ENCODE assay signal across 32 cellular contexts in the genomic region with DNA sequence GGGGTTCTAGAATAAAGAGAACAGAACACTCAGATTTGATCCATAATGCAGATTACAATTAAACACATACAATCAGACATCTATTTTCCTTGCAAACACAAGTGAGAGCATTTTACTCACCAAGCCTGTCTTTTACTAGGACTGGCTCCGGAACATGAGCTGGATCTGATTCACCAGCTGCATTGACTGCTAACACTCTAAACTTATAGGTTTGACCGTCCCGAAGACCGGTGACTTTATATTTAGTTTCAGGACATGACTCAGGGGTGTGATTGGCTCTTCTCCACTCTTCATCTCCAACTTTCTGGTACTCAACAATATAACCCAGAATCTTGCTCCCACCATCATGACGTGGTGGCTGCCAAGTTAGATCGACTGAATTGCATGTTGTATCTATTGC.
"Had no signal": no experiment of that assay in that cellular context is flagged by ENCODE, and none has a peak within 500 bp of the region (broad histone marks: within the 10 kb centered on the region; RNA-seq: fewer than 3 reads in every experiment).

No MANE protein-coding gene starts in this region.

- H3K4me3 ChIP-seq: body of pancreas, breast epithelium, SJCRH30, SK-N-MC had no signal

- H3K4me1 ChIP-seq: body of pancreas, breast epithelium, SJCRH30 had no signal

- DNase-seq: activated CD4-positive, alpha-beta T cell treated with anti-CD3 and anti-CD28 coated beads for 36 hours; activated CD4-positive, alpha-beta T cell treated with anti-CD3 and anti-CD28 coated beads, Interleukin-2, amount 10 ng/mL, durations not matched to agents 7 days and 5 days; activated CD4-positive, alpha-beta T cell treated with anti-CD3 and anti-CD28 coated beads, Interleukin-2, amount 50 U/mL, for 48 hours; activated CD8-positive, alpha-beta T cell treated with anti-CD3 and anti-CD28 coated beads, Interleukin-2, amount 10 ng/mL, durations not matched to agents 7 days and 5 days; activated gamma-delta T cell; activated naive CD4-positive, alpha-beta T cell treated with Interleukin-2 at 50 U/mL for 16 hours; activated naive CD8-positive, alpha-beta T cell treated with anti-CD3 and anti-CD28 coated beads, Interleukin-2, amount 10 ng/mL, durations not matched to agents 7 days and 5 days; activated T-cell treated with anti-CD3 and anti-CD28 coated beads, Interleukin-2, amount 50 U/mL, for 24 hours; amygdala; body of pancreas; caudate nucleus; cerebellar nuclear complex; Kasumi-1; MM.1S; MV-4-11; NCI-H1092; NCI-H1436 treated with DMSO at 0.1 percent for 48 hours; NCI-H1694 treated with DMSO at 0.1 percent for 48 hours; NCI-H2029 treated with DMSO at 0.1 percent for 48 hours; NCI-H2107; NCI-H2171; NCI-H510A; NCI-H526; NCI-H748 treated with DMSO at 0.1 percent for 48 hours; NK-92 treated with Interleukin-12 subunit alpha and Interleukin-12 subunit beta, amount 100 ng/mL, for 24 hours; SHP77; SJCRH30; T1000 had no signal

- H3K27me3 ChIP-seq: body of pancreas, breast epithelium, SJCRH30 had no signal

- H3K36me3 ChIP-seq: breast epithelium had no signal

- H3K9me3 ChIP-seq: body of pancreas, breast epithelium, SJCRH30 had no signal

- ATAC-seq: activated CD4-positive, alpha-beta T cell treated with anti-CD3 and anti-CD28 coated beads for 36 hours; activated CD4-positive, CD25-positive, alpha-beta regulatory T cell treated with anti-CD3 and anti-CD28 coated beads, Interleukin-2, amount 50 U/mL, for 24 hours; activated CD8-positive, alpha-beta T cell treated with anti-CD3 and anti-CD28 coated beads, Interleukin-2, amount 10 ng/mL, durations not matched to agents 7 days and 5 days; body of pancreas; WTC11 had no signal

- H3K27ac ChIP-seq: body of pancreas, breast epithelium, SJCRH30, SK-N-MC had no signal
